Comparison of ENCODE assay signal across 8 cellular contexts in the genomic region with DNA sequence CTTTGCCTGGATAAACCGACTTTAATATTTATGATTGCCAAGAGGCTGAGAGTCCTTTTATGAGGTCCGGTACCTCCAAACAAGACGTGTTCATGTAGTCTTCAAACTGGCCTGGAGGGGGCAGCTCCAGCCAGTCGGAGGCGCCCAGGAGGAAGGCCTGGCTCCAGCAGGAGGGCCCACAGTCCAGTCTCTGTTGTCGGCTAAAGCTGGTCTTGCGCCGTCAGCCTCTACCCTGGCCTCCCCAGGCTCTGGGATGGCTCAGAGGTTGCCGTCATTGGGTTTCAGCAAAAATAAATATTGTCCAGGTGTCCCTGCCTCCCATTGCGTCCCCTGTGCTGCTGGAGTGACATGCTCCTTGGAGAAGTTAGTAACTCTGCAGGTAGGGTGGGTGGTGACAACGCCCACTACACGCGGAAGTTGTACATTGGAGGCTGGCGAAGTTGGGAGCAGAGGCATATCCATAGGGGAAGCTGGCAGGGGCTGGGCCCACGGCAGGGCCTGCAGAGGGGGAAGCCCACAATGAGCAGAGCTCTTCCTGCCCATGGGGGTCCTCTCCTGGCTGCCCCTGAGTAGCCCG. TPM values are rescaled to one million over a fixed set of nuclear protein-coding genes. Genes with fewer than 3 reads are reported as not detected.
A peak's percentile ranks its signal among the peaks of the same experiment; 100 is the strongest.
DNase-seq lines count a peak whose midpoint lies in the region; ATAC-seq, FAIRE-seq and TF ChIP-seq lines count a peak whose summit lies in the region.

No MANE protein-coding gene starts in this region.

- BruUV-seq in Panc1 (replicated peaks; lab: Mats Ljungman, UMichigan) = no TSS peak
- BruUV-seq in GM12878 (replicated peaks; lab: Mats Ljungman, UMichigan) = no TSS peak

- WGBS in GM12878 (ENCODE audit: insufficient coverage, insufficient replicate concordance, low lambda C conversion rate, missing lambda C conversion rate) = 26% methylated on average over 16 of the region's 16 CpGs
- WGBS in hepatocyte (ENCODE audit: low lambda C conversion rate, missing lambda C conversion rate) = 33% methylated on average over 16 of the region's 16 CpGs
- WGBS in prostate gland = 35% methylated on average over 16 of the region's 16 CpGs

- RAD21 ChIA-PET in GM12878 (lab: Charles Lee; ENCODE audit: unreplicated experiment) = interaction anchor here (1.0 to 2.3 kb wide), 14 partner anchors 35 to 450 kb away, joined by 3 to 21 read pairs (median 4); a partner anchor contains a TSS

- H3K27ac ChIP-seq in Panc1 (ENCODE audit: low read length) (peak overlapping the region; percentile 81), GM12878 (ENCODE audit: control insufficient read depth, insufficient read depth) (no peak overlapping the region), hepatocyte (peak overlapping the region; percentile 99), prostate gland (peak overlapping the region; percentile 90 to 97)

- no peak for TF ChIP-seq POLR2A in GM12878 (IDR thresholded peaks at IDR 0.05; ENCODE audit: low read depth, low read length)
- TF ChIP-seq POLR2A in prostate gland (IDR thresholded peaks at IDR 0.05) = no peak

- TF ChIP-seq CTCF in Panc1 (IDR thresholded peaks at IDR 0.05) (peak; percentile 84), GM12878 (IDR thresholded peaks at IDR 0.05 in 2 of 3, conservative IDR thresholded peaks at IDR 0.05 in 1 of 3; ENCODE audit: control insufficient read depth in 2 of 3, extremely low read depth in 1 of 3, insufficient read depth in 1 of 3, low read depth in 3 of 3, low read length in 3 of 3) (peak; percentile 69 to 77 (median 75)), hepatocyte (IDR thresholded peaks at IDR 0.05; ENCODE audit: poor library complexity) (peak; percentile 80), prostate gland (IDR thresholded peaks at IDR 0.05) (peak; percentile 37 to 76 (median 70))

- H3K36me3 ChIP-seq in Panc1 (ENCODE audit: control insufficient read depth, insufficient read depth, low read length) = no peaks in the 10 kb centered on the region; the same call in 1 of the 2 replicates
- H3K36me3 ChIP-seq in GM12878 (ENCODE audit: control insufficient read depth in 2 of 2, insufficient read depth in 2 of 2, low read length in 1 of 2) = no peaks in the 10 kb centered on the region
- no peaks in the 10 kb centered on the region for H3K36me3 ChIP-seq in hepatocyte (replicated peaks; ENCODE audit: insufficient read depth, low read depth)
- H3K36me3 ChIP-seq in prostate gland = no peaks in the 10 kb centered on the region

- H3K9ac ChIP-seq in GM12878 (ENCODE audit: control insufficient read depth, insufficient read depth, low read length) = no peak overlapping the region; the same call in none of the 2 replicates

- H3K4me3 ChIP-seq in Jurkat, Clone E6-1 (ENCODE audit: low read length) = peak overlapping the region; percentile 65
- H3K4me3 ChIP-seq in Panc1 (ENCODE audit: low read depth in 2 of 2, low read length in 2 of 2) = peak overlapping the region; percentile 66 to 70
- H3K4me3 ChIP-seq in GM12878 = peak overlapping the region; percentile 76; the same call in 1 of the 2 replicates
- peak overlapping the region; percentile 40 for H3K4me3 ChIP-seq in hepatocyte
- H3K4me3 ChIP-seq in prostate gland = peak overlapping the region; percentile 92 to 93

- H3K4me1 ChIP-seq in Panc1 (ENCODE audit: control insufficient read depth, insufficient read depth, low read length) (peaks cover 27% of the 10 kb centered on the region), GM12878 (ENCODE audit: control insufficient read depth, insufficient read depth, low read length) (peaks cover 16% of the 10 kb centered on the region), hepatocyte (ENCODE audit: insufficient read depth) (peaks cover 24% of the 10 kb centered on the region), prostate gland (replicated peaks) (peaks cover 12% of the 10 kb centered on the region)

- peak; percentile 36 for ATAC-seq in GM19035 (IDR thresholded peaks at IDR 0.05; ENCODE audit: unreplicated experiment)
- ATAC-seq in Panc1 = peak; percentile 67
- ATAC-seq in GM12878 = peak; percentile 84

- H2AFZ ChIP-seq in GM12878 (ENCODE audit: control insufficient read depth, low read depth, low read length) (peak overlapping the region; percentile 85), hepatocyte (peak overlapping the region; percentile 50)

- H3K4me2 ChIP-seq in GM12878 (ENCODE audit: control insufficient read depth, insufficient read depth) (peak overlapping the region; percentile 98), hepatocyte (peak overlapping the region; percentile 93)

- POLR2A ChIA-PET in Panc1 (lab: Charles Lee) (interaction anchor here (0.6 kb wide), 1 partner anchor 156 kb away, joined by 7 read pairs; no protein-coding TSS in a partner anchor), GM12878 (lab: Charles Lee) (interaction anchor here (0.6 to 1.1 kb wide), 3 partner anchors 10 to 113 kb away, joined by 3 read pairs; no protein-coding TSS in a partner anchor)

- FAIRE-seq in GM12878 (lab: Jason Lieb, UNC) = peak; percentile 98

- TF ChIP-seq EP300 in GM12878 (IDR thresholded peaks at IDR 0.05; ENCODE audit: borderline replicate concordance in 1 of 2, control insufficient read depth in 1 of 2, low read depth in 2 of 2, low read length in 2 of 2) = no peak

- peak; percentile 75 for TF ChIP-seq RAD21 in GM12878 (IDR thresholded peaks at IDR 0.05; ENCODE audit: insufficient read depth, low read depth, low read length)

- in situ Hi-C loops in Panc1 (cut with HindIII; ENCODE audit: low pct_unique_long_range_greater_than_20kb, low sequenced_read_pairs) (no loop called here), GM12878 (cut with MboI) (loop anchor here (5.0 kb wide), 1 partner anchor 113 kb away; a partner anchor contains a TSS)

- SMC1A ChIA-PET in GM12878 (lab: Charles Lee; ENCODE audit: uncharacterized antibody, unreplicated experiment) = interaction anchor here (0.7 to 3.0 kb wide), 6 partner anchors 35 to 450 kb away, joined by 3 to 19 read pairs (median 3); a partner anchor contains a TSS

- DNase-seq in CD1c-positive myeloid dendritic cell (ENCODE audit: extremely low spot score) = peak; percentile 78
- DNase-seq in Jurkat, Clone E6-1 (ENCODE audit: low read depth, low spot score) = peak; percentile 36
- DNase-seq in Panc1 (ENCODE audit: low read depth, low spot score) = peak; percentile 43
- peak; percentile 28 for DNase-seq in GM12878 (ENCODE audit: low read depth, low spot score)
- peak; percentile 92 for DNase-seq in hepatocyte (ENCODE audit: low spot score)
- peak; percentile 75 for DNase-seq in prostate gland (ENCODE audit: low spot score)
- DNase-seq in NCI-H187 treated with DMSO at 0.1 percent for 48 hours (lab: John Stamatoyannopoulos, UW) = no peak

- CTCF ChIA-PET in Panc1 (lab: Charles Lee) = interaction anchor here (0.6 kb wide), 3 partner anchors 44 to 375 kb away, joined by 3 to 14 read pairs (median 7); no protein-coding TSS in a partner anchor
- CTCF ChIA-PET in GM12878 (lab: Yijun Ruan, JAX) = interaction anchor here (0.6 to 3.6 kb wide), 31 partner anchors 10 to 451 kb away, joined by 3 to 36 read pairs (median 4); a partner anchor contains a TSS

- intact Hi-C loops in Panc1 (cut with micrococcal nuclease; ENCODE audit: unreplicated experiment) = no loop called here
- intact Hi-C loops in GM12878 (cut with micrococcal nuclease; ENCODE audit: unreplicated experiment) = loop anchor here (2.0 to 5.0 kb wide), 4 partner anchors 35 to 451 kb away; a partner anchor contains a TSS
- intact Hi-C loops in prostate gland (cut with DNase I) = loop anchor here (2.0 to 5.0 kb wide), 3 partner anchors 113 to 299 kb away; a partner anchor contains a TSS

- no peaks in the 10 kb centered on the region for H3K27me3 ChIP-seq in Panc1 (ENCODE audit: control insufficient read depth, insufficient read depth, low read length)
- H3K27me3 ChIP-seq in GM12878 (replicated peaks in 1 of 2; ENCODE audit: control insufficient read depth in 2 of 2, insufficient read depth in 2 of 2, low read length in 1 of 2) = peaks cover 0 to 1% of the 10 kb centered on the region in 2 experiments; a peak in 1 of 4 replicates
- no peaks in the 10 kb centered on the region for H3K27me3 ChIP-seq in hepatocyte
- H3K27me3 ChIP-seq in prostate gland (replicated peaks; ENCODE audit: insufficient read depth) = no peaks in the 10 kb centered on the region

- no peaks in the 10 kb centered on the region for H3K9me2 ChIP-seq in hepatocyte (replicated peaks; ENCODE audit: insufficient read depth)

- H3K79me2 ChIP-seq in GM12878 (ENCODE audit: control insufficient read depth, insufficient read depth, low read length) (peaks cover 16% of the 10 kb centered on the region), hepatocyte (peaks cover 25% of the 10 kb centered on the region)

- no peaks in the 10 kb centered on the region for H4K20me1 ChIP-seq in GM12878 (ENCODE audit: control insufficient read depth, insufficient read depth)
- H4K20me1 ChIP-seq in hepatocyte (ENCODE audit: insufficient read depth, poor library complexity, severe bottlenecking) = peaks cover 22% of the 10 kb centered on the region

- H3K9me3 ChIP-seq in Panc1 (ENCODE audit: control insufficient read depth, insufficient read depth, low read depth, low read length) (no peaks in the 10 kb centered on the region), GM12878 (replicated peaks; ENCODE audit: control insufficient read depth, insufficient read depth, low read length) (no peaks in the 10 kb centered on the region), hepatocyte (ENCODE audit: low read depth) (no peaks in the 10 kb centered on the region), prostate gland (no peaks in the 10 kb centered on the region)

RNA-seq across cellular contexts. Expression of a gene that starts 1.0 kb away (rescaled TPM):
- 90.6 TPM for polyA plus RNA-seq in Jurkat, Clone E6-1 (2012; ENCODE audit: insufficient read depth, insufficient read length)
- 162 TPM for total RNA-seq in Panc1 (2021; ENCODE audit: unreplicated experiment)
- 323 TPM for polyA plus RNA-seq in Panc1 (2012; ENCODE audit: insufficient read length)
- total RNA-seq in GM12878 (2013; cell fraction: nucleolus; rRNA removed) = 13.4 and 14.8 TPM in 2 replicates
- total RNA-seq in GM12878 (2014; rRNA removed) = 64.5 and 75.9 TPM in 2 replicates
- total RNA-seq in GM12878 (2014; rRNA removed; fragmentation: Illumina TruSeq; extraction: Trizol) = 18.9 and 20.2 TPM in 2 replicates
- total RNA-seq in GM12878 (2021) = 79.0 and 90.6 TPM in 2 replicates
- 30.4 TPM for polyA plus RNA-seq in GM12878 (2011; ENCODE audit: low read depth)
- 9.9 and 21.2 TPM in 2 replicates for polyA plus RNA-seq in GM12878 (2011; rRNA removed)
- polyA plus RNA-seq in GM12878 (2011; cell fraction: cytosol; rRNA removed) = 54.7 and 56.4 TPM in 2 replicates
- 41.4 and 46.8 TPM in 2 replicates for polyA plus RNA-seq in GM12878 (2011; cell fraction: nucleus; rRNA removed)
- 57.4 and 70.6 TPM in 2 replicates for polyA plus RNA-seq in GM12878 (2012)
- 10.8 and 27.5 TPM in 2 replicates for polyA plus RNA-seq in GM12878 (2014; fragmentation: Illumina TruSeq; extraction: Trizol)
- polyA plus RNA-seq in GM12878 (2014; fragmentation: Nextera tagmentation; extraction: Ambion mirVana) = 1 to 10 TPM; 2.3 to 7.8 TPM
- 59.8 and 67.2 TPM in 2 replicates for polyA plus RNA-seq in GM12878 (2014; rRNA removed)
- 10 to 100 TPM; 33.2 to 75.3 TPM for polyA plus RNA-seq in GM12878 (2016; fragmentation: Nextera tagmentation; extraction: Ambion mirVana)
- polyA minus RNA-seq in GM12878 (2011; rRNA and poly(A)+ RNA removed) = 17.8 and 31.0 TPM in 2 replicates
- polyA minus RNA-seq in GM12878 (2011; cell fraction: cytosol; rRNA and poly(A)+ RNA removed) = 17.1 and 18.1 TPM in 2 replicates
- 8.6 and 17.0 TPM in 2 replicates for polyA minus RNA-seq in GM12878 (2011; cell fraction: nucleus; rRNA and poly(A)+ RNA removed)
- 162 and 187 TPM in 2 replicates for total RNA-seq in hepatocyte
- polyA plus RNA-seq in hepatocyte = 395 and 422 TPM in 2 replicates
- 100 to 1,000 TPM in 1 of 2 donors, 10 to 100 TPM in 1; 79.1 to 113 TPM for total RNA-seq in prostate gland

RNA-seq across cellular contexts. Expression of a gene that starts 29.5 kb away (rescaled TPM):
- not detected for polyA plus RNA-seq in Jurkat, Clone E6-1 (2012; ENCODE audit: insufficient read depth, insufficient read length)
- 0.23 TPM for total RNA-seq in Panc1 (2021; ENCODE audit: unreplicated experiment)
- polyA plus RNA-seq in Panc1 (2012; ENCODE audit: insufficient read length) = not detected
- total RNA-seq in GM12878 (2013; cell fraction: nucleolus; rRNA removed) = not detected in 2 replicates
- not detected in 2 replicates for total RNA-seq in GM12878 (2014; rRNA removed)
- total RNA-seq in GM12878 (2014; rRNA removed; fragmentation: Illumina TruSeq; extraction: Trizol) = not detected in 2 replicates
- not detected in 2 replicates for total RNA-seq in GM12878 (2021)
- polyA plus RNA-seq in GM12878 (2011; ENCODE audit: low read depth) = not detected
- not detected in 2 replicates for polyA plus RNA-seq in GM12878 (2011; rRNA removed)
- not detected in 2 replicates for polyA plus RNA-seq in GM12878 (2011; cell fraction: cytosol; rRNA removed)
- polyA plus RNA-seq in GM12878 (2011; cell fraction: nucleus; rRNA removed) = not detected in 2 replicates
- not detected in 2 replicates for polyA plus RNA-seq in GM12878 (2012)
- polyA plus RNA-seq in GM12878 (2014; fragmentation: Illumina TruSeq; extraction: Trizol) = not detected in 2 replicates
- not detected for polyA plus RNA-seq in GM12878 (2014; fragmentation: Nextera tagmentation; extraction: Ambion mirVana)
- not detected in 2 replicates for polyA plus RNA-seq in GM12878 (2014; rRNA removed)
- polyA plus RNA-seq in GM12878 (2016; fragmentation: Nextera tagmentation; extraction: Ambion mirVana) = not detected
- not detected in 2 replicates for polyA minus RNA-seq in GM12878 (2011; rRNA and poly(A)+ RNA removed)
- polyA minus RNA-seq in GM12878 (2011; cell fraction: cytosol; rRNA and poly(A)+ RNA removed) = not detected in 2 replicates
- not detected in 2 replicates for polyA minus RNA-seq in GM12878 (2011; cell fraction: nucleus; rRNA and poly(A)+ RNA removed)
- not detected in 2 replicates for total RNA-seq in hepatocyte
- not detected in 2 replicates for polyA plus RNA-seq in hepatocyte
- total RNA-seq in prostate gland = 10 to 100 TPM in 1 of 2 donors, not detected in 1; 11.9 TPM

RNA-seq across cellular contexts. Expression of a gene that starts 35.1 kb away (rescaled TPM):
- 23.4 TPM for polyA plus RNA-seq in Jurkat, Clone E6-1 (2012; ENCODE audit: insufficient read depth, insufficient read length)
- total RNA-seq in Panc1 (2021; ENCODE audit: unreplicated experiment) (13.1 TPM), GM12878 (2014; rRNA removed) (12.5 and 13.5 TPM in 2 replicates), GM12878 (2014; rRNA removed; fragmentation: Illumina TruSeq; extraction: Trizol) (6.0 and 6.4 TPM in 2 replicates), GM12878 (2021) (17.9 and 18.3 TPM in 2 replicates), hepatocyte (7.6 and 9.0 TPM in 2 replicates), prostate gland (10 to 100 TPM; 19.4 to 21.2 TPM)
- polyA plus RNA-seq in Panc1 (2012; ENCODE audit: insufficient read length) = 18.3 TPM
- total RNA-seq in GM12878 (2013; cell fraction: nucleolus; rRNA removed) = 9.8 and 14.9 TPM in 2 replicates
- polyA plus RNA-seq in GM12878 (2011; ENCODE audit: low read depth) = 4.2 TPM
- polyA plus RNA-seq in GM12878 (2011; rRNA removed) (5.7 and 10.2 TPM in 2 replicates), GM12878 (2014; fragmentation: Illumina TruSeq; extraction: Trizol) (0.89 and 6.3 TPM in 2 replicates), GM12878 (2014; fragmentation: Nextera tagmentation; extraction: Ambion mirVana) (1 to 10 TPM in 1 of 2 experiments, under 1 TPM in 1; 0.14 to 1.0 TPM), GM12878 (2014; rRNA removed) (16.2 and 16.9 TPM in 2 replicates), GM12878 (2016; fragmentation: Nextera tagmentation; extraction: Ambion mirVana) (10 to 100 TPM; 14.2 to 15.0 TPM), hepatocyte (11.4 and 11.7 TPM in 2 replicates)
- polyA plus RNA-seq in GM12878 (2011; cell fraction: cytosol; rRNA removed) = 12.9 and 18.4 TPM in 2 replicates
- 17.2 and 24.5 TPM in 2 replicates for polyA plus RNA-seq in GM12878 (2011; cell fraction: nucleus; rRNA removed)
- polyA plus RNA-seq in GM12878 (2012) = 10.5 and 11.6 TPM in 2 replicates
- 2.9 and 7.7 TPM in 2 replicates for polyA minus RNA-seq in GM12878 (2011; rRNA and poly(A)+ RNA removed)
- 5.6 TPM in 2 replicates for polyA minus RNA-seq in GM12878 (2011; cell fraction: cytosol; rRNA and poly(A)+ RNA removed)
- 3.7 and 6.9 TPM in 2 replicates for polyA minus RNA-seq in GM12878 (2011; cell fraction: nucleus; rRNA and poly(A)+ RNA removed)

RNA-seq across cellular contexts. Expression of a gene that starts 48.5 kb away (rescaled TPM):
- polyA plus RNA-seq in Jurkat, Clone E6-1 (2012; ENCODE audit: insufficient read depth, insufficient read length) = not detected
- total RNA-seq in Panc1 (2021; ENCODE audit: unreplicated experiment) (not detected), GM12878 (2014; rRNA removed) (0.17 TPM in 1 of 2 replicates, not detected in the other), GM12878 (2014; rRNA removed; fragmentation: Illumina TruSeq; extraction: Trizol) (not detected in 2 replicates), GM12878 (2021) (not detected in 2 replicates), hepatocyte (not detected in 2 replicates), prostate gland (1 to 10 TPM in 1 of 2 donors, not detected in 1; 8.0 TPM)
- polyA plus RNA-seq in Panc1 (2012; ENCODE audit: insufficient read length) = not detected
- total RNA-seq in GM12878 (2013; cell fraction: nucleolus; rRNA removed) = not detected in 2 replicates
- not detected for polyA plus RNA-seq in GM12878 (2011; ENCODE audit: low read depth)
- polyA plus RNA-seq in GM12878 (2011; rRNA removed) (not detected in 2 replicates), GM12878 (2014; fragmentation: Illumina TruSeq; extraction: Trizol) (0.03 TPM in 1 of 2 replicates, not detected in the other), GM12878 (2014; fragmentation: Nextera tagmentation; extraction: Ambion mirVana) (not detected), GM12878 (2014; rRNA removed) (not detected in 2 replicates), GM12878 (2016; fragmentation: Nextera tagmentation; extraction: Ambion mirVana) (not detected), hepatocyte (not detected in 2 replicates)
- not detected in 2 replicates for polyA plus RNA-seq in GM12878 (2011; cell fraction: cytosol; rRNA removed)
- not detected in 2 replicates for polyA plus RNA-seq in GM12878 (2011; cell fraction: nucleus; rRNA removed)
- polyA plus RNA-seq in GM12878 (2012) = not detected in 2 replicates
- polyA minus RNA-seq in GM12878 (2011; rRNA and poly(A)+ RNA removed) = not detected in 2 replicates
- polyA minus RNA-seq in GM12878 (2011; cell fraction: cytosol; rRNA and poly(A)+ RNA removed) = not detected in 2 replicates
- polyA minus RNA-seq in GM12878 (2011; cell fraction: nucleus; rRNA and poly(A)+ RNA removed) = not detected in 2 replicates

RNA-seq across cellular contexts. Expression of a gene that starts 57.3 kb away (rescaled TPM):
- polyA plus RNA-seq in Jurkat, Clone E6-1 (2012; ENCODE audit: insufficient read depth, insufficient read length) = 22.2 TPM
- total RNA-seq in Panc1 (2021; ENCODE audit: unreplicated experiment) (35.1 TPM), GM12878 (2014; rRNA removed) (19.5 and 20.7 TPM in 2 replicates), GM12878 (2014; rRNA removed; fragmentation: Illumina TruSeq; extraction: Trizol) (7.6 and 10.2 TPM in 2 replicates), GM12878 (2021) (25.9 and 27.4 TPM in 2 replicates), hepatocyte (45.2 and 61.5 TPM in 2 replicates), prostate gland (100 to 1,000 TPM in 1 of 2 donors, 10 to 100 TPM in 1; 94.3 to 107 TPM)
- polyA plus RNA-seq in Panc1 (2012; ENCODE audit: insufficient read length) = 42.4 TPM
- 36.2 and 39.9 TPM in 2 replicates for total RNA-seq in GM12878 (2013; cell fraction: nucleolus; rRNA removed)
- 7.8 TPM for polyA plus RNA-seq in GM12878 (2011; ENCODE audit: low read depth)
- polyA plus RNA-seq in GM12878 (2011; rRNA removed) (7.2 and 14.5 TPM in 2 replicates), GM12878 (2014; fragmentation: Illumina TruSeq; extraction: Trizol) (12.0 and 14.5 TPM in 2 replicates), GM12878 (2014; fragmentation: Nextera tagmentation; extraction: Ambion mirVana) (under 1 TPM; 0.19 to 0.44 TPM), GM12878 (2014; rRNA removed) (17.5 and 18.7 TPM in 2 replicates), GM12878 (2016; fragmentation: Nextera tagmentation; extraction: Ambion mirVana) (10 to 100 TPM; 24.1 to 28.4 TPM), hepatocyte (62.4 and 67.2 TPM in 2 replicates)
- 20.5 and 24.0 TPM in 2 replicates for polyA plus RNA-seq in GM12878 (2011; cell fraction: cytosol; rRNA removed)
- polyA plus RNA-seq in GM12878 (2011; cell fraction: nucleus; rRNA removed) = 20.9 and 26.4 TPM in 2 replicates
- polyA plus RNA-seq in GM12878 (2012) = 12.1 and 14.4 TPM in 2 replicates
- polyA minus RNA-seq in GM12878 (2011; rRNA and poly(A)+ RNA removed) = 14.9 and 21.1 TPM in 2 replicates
- polyA minus RNA-seq in GM12878 (2011; cell fraction: cytosol; rRNA and poly(A)+ RNA removed) = 8.4 and 8.5 TPM in 2 replicates
- 9.8 and 16.3 TPM in 2 replicates for polyA minus RNA-seq in GM12878 (2011; cell fraction: nucleus; rRNA and poly(A)+ RNA removed)

Comparison
In these comparisons a context has a peak if more than half of its experiments do, and no peak if none do; other contexts are left out.
1. H3K4me3 ChIP-seq: peak in every context shown above with its lines; median percentile 92 in prostate gland; 76 in GM12878; 68 in Panc1; 65 in Jurkat, Clone E6-1; 40 in hepatocyte.